ENCODE assay signal across 9 cellular contexts in the genomic region with DNA sequence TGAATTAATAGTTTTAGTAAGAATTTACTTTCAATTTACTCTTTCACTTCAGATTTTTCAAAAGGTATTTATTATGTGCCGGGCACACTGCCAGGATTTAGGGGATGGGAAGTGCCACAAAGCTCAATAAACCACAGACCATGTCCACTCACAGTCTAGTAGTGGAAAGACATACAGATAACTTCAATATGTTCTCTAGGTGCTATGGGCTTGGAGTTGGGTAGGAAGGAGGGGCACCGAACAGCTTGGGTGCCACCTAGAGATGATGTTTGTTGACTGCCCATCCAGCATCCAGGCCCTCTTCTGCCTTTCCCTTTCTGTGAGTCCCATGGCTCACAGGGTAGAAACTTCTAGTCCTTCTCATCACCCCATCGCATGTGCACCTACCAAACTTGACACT. TPM values are rescaled to one million over a fixed set of nuclear protein-coding genes. Genes with fewer than 3 reads are reported as not detected.
A peak's percentile ranks its signal among the peaks of the same experiment; 100 is the strongest.
DNase-seq lines count a peak whose midpoint lies in the region; ATAC-seq and TF ChIP-seq lines count a peak whose summit lies in the region.
"Had no signal": no experiment of that assay in that cellular context is flagged by ENCODE, and none has a peak within 500 bp of the region (broad histone marks: within the 10 kb centered on the region; RNA-seq: fewer than 3 reads in every experiment).

No MANE protein-coding gene starts in this region.

- peaks cover 0 to 9% (median 0%) of the 10 kb centered on the region in 4 donors for H3K4me1 ChIP-seq in esophagus muscularis mucosa
- H3K4me1 ChIP-seq in stomach, result peaks cover 0 to 11% (median 0%) of the 10 kb centered on the region in 4 donors
- H3K4me1 ChIP-seq in PC-3 (ENCODE audit: insufficient read depth, low read length), result no peaks in the 10 kb centered on the region

- H3K4me3 ChIP-seq in esophagus muscularis mucosa (no peak overlapping the region), stomach (no peak overlapping the region), H7 (ENCODE audit: insufficient read depth, low read depth, low read length) (no peak overlapping the region), PC-3 (ENCODE audit: low read length) (no peak overlapping the region)
- H3K4me3 ChIP-seq: gastroesophageal sphincter had no signal

- no peak overlapping the region for H3K9ac ChIP-seq in PC-3 (ENCODE audit: low read length)

- H3K4me3 Mint-ChIP-seq in activated CD4-positive, alpha-beta T cell treated with anti-CD3 and anti-CD28 coated beads, Interleukin-2, amount 10 ng/mL, durations not matched to agents 7 days and 5 days, result no peak overlapping the region

- peaks cover 4% of the 10 kb centered on the region for H3K4me1 Mint-ChIP-seq in activated CD4-positive, alpha-beta T cell treated with anti-CD3 and anti-CD28 coated beads, Interleukin-2, amount 10 ng/mL, durations not matched to agents 7 days and 5 days

- no peak overlapping the region for H3K27ac Mint-ChIP-seq in activated CD4-positive, alpha-beta T cell treated with anti-CD3 and anti-CD28 coated beads, Interleukin-2, amount 10 ng/mL, durations not matched to agents 7 days and 5 days

- no peaks in the 10 kb centered on the region for H3K9me2 ChIP-seq in PC-3 (replicated peaks; ENCODE audit: low read length)

- H3K27me3 Mint-ChIP-seq in activated CD4-positive, alpha-beta T cell treated with anti-CD3 and anti-CD28 coated beads, Interleukin-2, amount 10 ng/mL, durations not matched to agents 7 days and 5 days, result peaks cover 11% of the 10 kb centered on the region

- POLR2A ChIA-PET in activated CD4-positive, alpha-beta T cell treated with anti-CD3 and anti-CD28 coated beads, Interleukin-2, amount 10 ng/mL, durations not matched to agents 7 days and 5 days (lab: Charles Lee), result no interaction called here
- POLR2A ChIA-PET in PC-3 (lab: Charles Lee; ENCODE audit: unreplicated experiment), result no interaction called here

- ATAC-seq in GM18858 (IDR thresholded peaks at IDR 0.05; ENCODE audit: unreplicated experiment), result peak; percentile 52
- no peak; the same call in 1 of the 2 replicates for ATAC-seq in PC-3
- ATAC-seq: gastroesophageal sphincter had no signal

- H3K27me3 ChIP-seq in esophagus muscularis mucosa (no peaks in the 10 kb centered on the region), stomach (no peaks in the 10 kb centered on the region), H7 (ENCODE audit: control insufficient read depth, insufficient read depth, low read length) (no peaks in the 10 kb centered on the region), PC-3 (ENCODE audit: low read length) (no peaks in the 10 kb centered on the region)
- H3K27me3 ChIP-seq: gastroesophageal sphincter had no signal

- no peaks in the 10 kb centered on the region for H3K9me3 Mint-ChIP-seq in activated CD4-positive, alpha-beta T cell treated with anti-CD3 and anti-CD28 coated beads, Interleukin-2, amount 10 ng/mL, durations not matched to agents 7 days and 5 days

- H3K79me2 ChIP-seq in PC-3 (ENCODE audit: low read length), result no peaks in the 10 kb centered on the region

- TF ChIP-seq POLR2A in esophagus muscularis mucosa (IDR thresholded peaks at IDR 0.05; ENCODE audit: low read depth) (no peak), stomach (IDR thresholded peaks at IDR 0.05) (no peak)

- H3K36me3 ChIP-seq in esophagus muscularis mucosa (no peaks in the 10 kb centered on the region), stomach (no peaks in the 10 kb centered on the region), H7 (replicated peaks; ENCODE audit: control insufficient read depth, insufficient read depth, low read length) (no peaks in the 10 kb centered on the region), PC-3 (ENCODE audit: low read depth, low read length) (no peaks in the 10 kb centered on the region)
- H3K36me3 ChIP-seq: gastroesophageal sphincter had no signal

- WGBS in esophagus muscularis mucosa, result 89% methylated on average over 3 of the region's 3 CpGs
- WGBS in stomach, 5 donors, result 71 to 82% (median 78%) methylated on average over 3 of the region's 3 CpGs

- BruUV-seq in PC-3 (replicated peaks; lab: Mats Ljungman, UMichigan), result no TSS peak

- H4K20me1 ChIP-seq in PC-3 (ENCODE audit: low read length), result no peaks in the 10 kb centered on the region

- no peaks in the 10 kb centered on the region for H3K36me3 Mint-ChIP-seq in activated CD4-positive, alpha-beta T cell treated with anti-CD3 and anti-CD28 coated beads, Interleukin-2, amount 10 ng/mL, durations not matched to agents 7 days and 5 days (ENCODE audit: low read depth)

- peak; percentile 26 for DNase-seq in COLO829 (ENCODE audit: low spot score)
- DNase-seq in M059J (ENCODE audit: low read depth), result peak; percentile 7
- DNase-seq in esophagus muscularis mucosa (ENCODE audit: extremely low spot score), result peak; percentile 79
- DNase-seq in activated CD4-positive, alpha-beta T cell treated with anti-CD3 and anti-CD28 coated beads, Interleukin-2, amount 10 ng/mL, durations not matched to agents 7 days and 5 days, result no peak
- no peak for DNase-seq in stomach
- no peak for DNase-seq in H7
- no peak for DNase-seq in PC-3

- no peak overlapping the region for H3K4me2 ChIP-seq in PC-3 (ENCODE audit: low read length)

- intact Hi-C loops in esophagus muscularis mucosa (cut with DNase I), result no loop called here
- intact Hi-C loops in stomach (cut with DNase I; ENCODE audit: low total_unique reads), result no loop called here
- intact Hi-C loops in PC-3 (cut with micrococcal nuclease), result no loop called here

- H3K9me3 ChIP-seq in esophagus muscularis mucosa (no peaks in the 10 kb centered on the region), stomach (no peaks in the 10 kb centered on the region), PC-3 (ENCODE audit: low read length) (no peaks in the 10 kb centered on the region)
- H3K9me3 ChIP-seq: gastroesophageal sphincter had no signal

- TF ChIP-seq CTCF in esophagus muscularis mucosa (IDR thresholded peaks at IDR 0.05), result no peak
- no peak for TF ChIP-seq CTCF in stomach (IDR thresholded peaks at IDR 0.05)
- TF ChIP-seq CTCF in PC-3 (conservative IDR thresholded peaks at IDR 0.05; ENCODE audit: low read depth, low read length), result no peak

- H3K27ac ChIP-seq in esophagus muscularis mucosa (replicated peaks in 1 of 4) (no peak overlapping the region), stomach (no peak overlapping the region), PC-3 (ENCODE audit: low read length) (no peak overlapping the region)
- H3K27ac ChIP-seq: gastroesophageal sphincter had no signal

- TF ChIP-seq EP300 in esophagus muscularis mucosa (IDR thresholded peaks at IDR 0.05) (no peak), stomach (IDR thresholded peaks at IDR 0.05) (no peak)

- H3F3A ChIP-seq in PC-3 (ENCODE audit: low read length, unreplicated experiment), result no peaks in the 10 kb centered on the region

- H2AFZ ChIP-seq in PC-3 (ENCODE audit: low read length), result no peak overlapping the region

- CTCF ChIA-PET in activated CD4-positive, alpha-beta T cell treated with anti-CD3 and anti-CD28 coated beads, Interleukin-2, amount 10 ng/mL, durations not matched to agents 7 days and 5 days (lab: Charles Lee), result no interaction called here
- CTCF ChIA-PET in PC-3 (lab: Charles Lee), result no interaction called here

RNA-seq across cellular contexts. Expression of gene MFAP3L, which starts 17.8 kb away (rescaled TPM):
- total RNA-seq in M059J (2014; rRNA removed; shearing (Covaris generic)), result 0.10 and 0.12 TPM in 2 replicates
- total RNA-seq in esophagus muscularis mucosa (1 to 10 TPM; 5.0 to 9.1 (median 6.4) TPM), stomach (1 to 10 TPM in 2 of 5 donors, under 1 TPM in 2, not detected in 1; 0.29 to 2.4 (median 0.81) TPM), PC-3 (2014; rRNA removed) (0.40 and 0.47 TPM in 2 replicates)
- under 1 TPM; 0.27 to 0.35 TPM for total RNA-seq in activated CD4-positive, alpha-beta T cell treated with anti-CD3 and anti-CD28 coated beads, Interleukin-2, amount 10 ng/mL, durations not matched to agents 7 days and 5 days
- 1 to 10 TPM in 1 of 3 donors, under 1 TPM in 2; 0.31 to 1.4 (median 0.53) TPM for polyA plus RNA-seq in stomach
- 49.1 and 55.8 TPM in 2 replicates for total RNA-seq in H7 (2014; rRNA removed; shearing (Covaris generic))

Comparison
In these comparisons a context has a peak if more than half of its experiments do, and no peak if none do; other contexts are left out.
1. DNase-seq: peak in COLO829 (single experiment), M059J (single experiment) and esophagus muscularis mucosa (single experiment); none in activated CD4-positive, alpha-beta T cell treated with anti-CD3 and anti-CD28 coated beads, Interleukin-2, amount 10 ng/mL, durations not matched to agents 7 days and 5 days (single experiment), stomach (single experiment), H7 (single experiment) and PC-3 (single experiment).